In the genomic region with DNA sequence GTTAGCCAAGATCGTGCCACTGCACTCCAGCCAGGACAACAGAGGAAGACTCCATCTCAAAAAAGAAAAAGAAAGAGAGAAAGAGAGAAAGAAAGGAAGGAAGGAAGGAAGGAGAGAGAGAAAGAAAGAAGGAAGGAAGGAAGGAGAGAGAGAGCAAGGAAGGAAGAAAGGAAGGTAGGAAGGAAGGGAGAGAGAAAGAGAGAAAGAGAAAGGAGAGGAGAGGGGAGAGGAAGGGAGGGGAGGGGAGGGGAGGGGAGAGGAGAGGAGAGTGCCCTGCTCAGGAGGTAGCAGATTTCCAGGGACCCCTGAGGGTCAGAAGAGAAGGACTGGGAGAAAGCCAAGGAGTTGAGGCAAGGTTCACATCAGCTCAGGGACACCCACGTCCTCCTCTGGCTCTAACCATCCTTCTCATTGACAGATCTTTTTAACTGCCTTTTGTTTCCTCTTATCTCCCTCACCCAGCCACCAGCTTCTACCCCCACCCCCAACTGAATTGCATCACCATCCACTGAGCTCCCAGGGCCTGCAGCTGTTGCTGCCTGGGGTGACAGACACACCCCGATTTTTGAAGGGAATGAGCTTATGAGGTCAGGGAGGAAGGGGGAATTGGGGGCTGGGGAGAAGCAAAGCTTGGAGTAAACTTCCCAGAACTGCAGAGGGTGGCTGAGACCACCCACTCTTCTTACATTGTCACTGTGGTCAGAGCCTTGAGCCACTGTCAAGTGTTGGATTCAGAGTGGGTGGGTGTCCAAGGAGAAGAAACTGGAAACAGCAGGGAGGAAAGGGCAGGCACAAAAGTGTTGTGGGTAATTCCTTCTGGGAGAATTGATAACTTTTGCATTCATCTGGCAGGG, we compare ENCODE assay signal across 1 cellular context.
A peak's percentile ranks its signal among the peaks of the same experiment; 100 is the strongest.
TF ChIP-seq lines count a peak whose summit lies in the region.

No MANE protein-coding gene starts in this region.

TF ChIP-seq in HepG2, 621 proteins besides CTCF, POLR2A, EP300 and RAD21 (continued from another document and continues in another):
- TF ChIP-seq TGIF2 (CRISPR knock-in tag; IDR thresholded peaks at IDR 0.05) (0 out of 2 replicates have a peak, but pooled peaks have one; percentile 10), NCOA2 (CRISPR knock-in tag; IDR thresholded peaks at IDR 0.05) (peak; percentile 66), ISL2 (CRISPR knock-in tag; IDR thresholded peaks at IDR 0.05) (no peak; the same call in 1 of the 2 replicates), PITX1 (CRISPR knock-in tag; IDR thresholded peaks at IDR 0.05) (peak; percentile 45; the same call in 1 of the 2 replicates), NR2F6 (IDR thresholded peaks at IDR 0.05) (no peak), NR2F6 (CRISPR knock-in tag; IDR thresholded peaks at IDR 0.05) (0 out of 2 replicates have a peak, but pooled peaks have one; percentile 44), ZNF710 (CRISPR knock-in tag; IDR thresholded peaks at IDR 0.05; ENCODE audit: borderline replicate concordance) (peak; percentile 95), PAXIP1 (CRISPR knock-in tag; conservative IDR thresholded peaks at IDR 0.05) (peak; percentile 67; the same call in 1 of the 2 replicates), ZFP91 (CRISPR knock-in tag; IDR thresholded peaks at IDR 0.05; ENCODE audit: borderline replicate concordance) (peak; percentile 50; the same call in 1 of the 2 replicates), ATF7 (IDR thresholded peaks at IDR 0.05) (no peak), ATF7 (CRISPR knock-in tag; IDR thresholded peaks at IDR 0.05) (peak; percentile 61; the same call in 1 of the 2 replicates), ZSCAN25 (CRISPR knock-in tag; IDR thresholded peaks at IDR 0.05) (peak; percentile 94), ZNF816 (CRISPR knock-in tag; IDR thresholded peaks at IDR 0.05; ENCODE audit: borderline replicate concordance) (0 out of 2 replicates have a peak, but pooled peaks have one; percentile 27), PPARG (CRISPR knock-in tag; conservative IDR thresholded peaks at IDR 0.05) (0 out of 2 replicates have a peak, but pooled peaks have one; percentile 21), ZBTB43 (CRISPR knock-in tag; conservative IDR thresholded peaks at IDR 0.05) (no peak; the same call in 1 of the 2 replicates), RXRA (CRISPR knock-in tag; IDR thresholded peaks at IDR 0.05) (peak; percentile 42; the same call in 1 of the 2 replicates), GATA4 (IDR thresholded peaks at IDR 0.05; ENCODE audit: borderline replicate concordance, low read depth) (peak; percentile 68; the same call in 1 of the 2 replicates), ZNF746 (CRISPR knock-in tag; IDR thresholded peaks at IDR 0.05) (peak; percentile 79; the same call in 1 of the 2 replicates), SOX6 (IDR thresholded peaks at IDR 0.05) (no peak), SOX6 (CRISPR knock-in tag; IDR thresholded peaks at IDR 0.05) (peak; percentile 93), CBX5 (CRISPR knock-in tag; IDR thresholded peaks at IDR 0.05; ENCODE audit: borderline replicate concordance) (peak; percentile 51; the same call in 1 of the 2 replicates), HDAC1 (CRISPR knock-in tag; IDR thresholded peaks at IDR 0.05) (peak; percentile 52; the same call in 1 of the 2 replicates)
- TF ChIP-seq, protein P1, sequence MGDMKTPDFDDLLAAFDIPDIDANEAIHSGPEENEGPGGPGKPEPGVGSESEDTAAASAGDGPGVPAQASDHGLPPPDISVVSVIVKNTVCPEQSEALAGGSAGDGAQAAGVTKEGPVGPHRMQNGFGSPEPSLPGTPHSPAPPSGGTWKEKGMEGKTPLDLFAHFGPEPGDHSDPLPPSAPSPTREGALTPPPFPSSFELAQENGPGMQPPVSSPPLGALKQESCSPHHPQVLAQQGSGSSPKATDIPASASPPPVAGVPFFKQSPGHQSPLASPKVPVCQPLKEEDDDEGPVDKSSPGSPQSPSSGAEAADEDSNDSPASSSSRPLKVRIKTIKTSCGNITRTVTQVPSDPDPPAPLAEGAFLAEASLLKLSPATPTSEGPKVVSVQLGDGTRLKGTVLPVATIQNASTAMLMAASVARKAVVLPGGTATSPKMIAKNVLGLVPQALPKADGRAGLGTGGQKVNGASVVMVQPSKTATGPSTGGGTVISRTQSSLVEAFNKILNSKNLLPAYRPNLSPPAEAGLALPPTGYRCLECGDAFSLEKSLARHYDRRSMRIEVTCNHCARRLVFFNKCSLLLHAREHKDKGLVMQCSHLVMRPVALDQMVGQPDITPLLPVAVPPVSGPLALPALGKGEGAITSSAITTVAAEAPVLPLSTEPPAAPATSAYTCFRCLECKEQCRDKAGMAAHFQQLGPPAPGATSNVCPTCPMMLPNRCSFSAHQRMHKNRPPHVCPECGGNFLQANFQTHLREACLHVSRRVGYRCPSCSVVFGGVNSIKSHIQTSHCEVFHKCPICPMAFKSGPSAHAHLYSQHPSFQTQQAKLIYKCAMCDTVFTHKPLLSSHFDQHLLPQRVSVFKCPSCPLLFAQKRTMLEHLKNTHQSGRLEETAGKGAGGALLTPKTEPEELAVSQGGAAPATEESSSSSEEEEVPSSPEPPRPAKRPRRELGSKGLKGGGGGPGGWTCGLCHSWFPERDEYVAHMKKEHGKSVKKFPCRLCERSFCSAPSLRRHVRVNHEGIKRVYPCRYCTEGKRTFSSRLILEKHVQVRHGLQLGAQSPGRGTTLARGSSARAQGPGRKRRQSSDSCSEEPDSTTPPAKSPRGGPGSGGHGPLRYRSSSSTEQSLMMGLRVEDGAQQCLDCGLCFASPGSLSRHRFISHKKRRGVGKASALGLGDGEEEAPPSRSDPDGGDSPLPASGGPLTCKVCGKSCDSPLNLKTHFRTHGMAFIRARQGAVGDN (CRISPR knock-in tag; IDR thresholded peaks at IDR 0.05) = peak; percentile 76
- TF ChIP-seq, protein P2, sequence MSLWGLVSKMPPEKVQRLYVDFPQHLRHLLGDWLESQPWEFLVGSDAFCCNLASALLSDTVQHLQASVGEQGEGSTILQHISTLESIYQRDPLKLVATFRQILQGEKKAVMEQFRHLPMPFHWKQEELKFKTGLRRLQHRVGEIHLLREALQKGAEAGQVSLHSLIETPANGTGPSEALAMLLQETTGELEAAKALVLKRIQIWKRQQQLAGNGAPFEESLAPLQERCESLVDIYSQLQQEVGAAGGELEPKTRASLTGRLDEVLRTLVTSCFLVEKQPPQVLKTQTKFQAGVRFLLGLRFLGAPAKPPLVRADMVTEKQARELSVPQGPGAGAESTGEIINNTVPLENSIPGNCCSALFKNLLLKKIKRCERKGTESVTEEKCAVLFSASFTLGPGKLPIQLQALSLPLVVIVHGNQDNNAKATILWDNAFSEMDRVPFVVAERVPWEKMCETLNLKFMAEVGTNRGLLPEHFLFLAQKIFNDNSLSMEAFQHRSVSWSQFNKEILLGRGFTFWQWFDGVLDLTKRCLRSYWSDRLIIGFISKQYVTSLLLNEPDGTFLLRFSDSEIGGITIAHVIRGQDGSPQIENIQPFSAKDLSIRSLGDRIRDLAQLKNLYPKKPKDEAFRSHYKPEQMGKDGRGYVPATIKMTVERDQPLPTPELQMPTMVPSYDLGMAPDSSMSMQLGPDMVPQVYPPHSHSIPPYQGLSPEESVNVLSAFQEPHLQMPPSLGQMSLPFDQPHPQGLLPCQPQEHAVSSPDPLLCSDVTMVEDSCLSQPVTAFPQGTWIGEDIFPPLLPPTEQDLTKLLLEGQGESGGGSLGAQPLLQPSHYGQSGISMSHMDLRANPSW (CRISPR knock-in tag; IDR thresholded peaks at IDR 0.05; ENCODE audit: borderline replicate concordance) = no peak
- TF ChIP-seq, protein P3, sequence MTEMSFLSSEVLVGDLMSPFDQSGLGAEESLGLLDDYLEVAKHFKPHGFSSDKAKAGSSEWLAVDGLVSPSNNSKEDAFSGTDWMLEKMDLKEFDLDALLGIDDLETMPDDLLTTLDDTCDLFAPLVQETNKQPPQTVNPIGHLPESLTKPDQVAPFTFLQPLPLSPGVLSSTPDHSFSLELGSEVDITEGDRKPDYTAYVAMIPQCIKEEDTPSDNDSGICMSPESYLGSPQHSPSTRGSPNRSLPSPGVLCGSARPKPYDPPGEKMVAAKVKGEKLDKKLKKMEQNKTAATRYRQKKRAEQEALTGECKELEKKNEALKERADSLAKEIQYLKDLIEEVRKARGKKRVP (CRISPR knock-in tag; IDR thresholded peaks at IDR 0.05) = peak in 1 of 2 experiments; percentile 96; a peak in 2 of 4 replicates
- TF ChIP-seq, protein P4, sequence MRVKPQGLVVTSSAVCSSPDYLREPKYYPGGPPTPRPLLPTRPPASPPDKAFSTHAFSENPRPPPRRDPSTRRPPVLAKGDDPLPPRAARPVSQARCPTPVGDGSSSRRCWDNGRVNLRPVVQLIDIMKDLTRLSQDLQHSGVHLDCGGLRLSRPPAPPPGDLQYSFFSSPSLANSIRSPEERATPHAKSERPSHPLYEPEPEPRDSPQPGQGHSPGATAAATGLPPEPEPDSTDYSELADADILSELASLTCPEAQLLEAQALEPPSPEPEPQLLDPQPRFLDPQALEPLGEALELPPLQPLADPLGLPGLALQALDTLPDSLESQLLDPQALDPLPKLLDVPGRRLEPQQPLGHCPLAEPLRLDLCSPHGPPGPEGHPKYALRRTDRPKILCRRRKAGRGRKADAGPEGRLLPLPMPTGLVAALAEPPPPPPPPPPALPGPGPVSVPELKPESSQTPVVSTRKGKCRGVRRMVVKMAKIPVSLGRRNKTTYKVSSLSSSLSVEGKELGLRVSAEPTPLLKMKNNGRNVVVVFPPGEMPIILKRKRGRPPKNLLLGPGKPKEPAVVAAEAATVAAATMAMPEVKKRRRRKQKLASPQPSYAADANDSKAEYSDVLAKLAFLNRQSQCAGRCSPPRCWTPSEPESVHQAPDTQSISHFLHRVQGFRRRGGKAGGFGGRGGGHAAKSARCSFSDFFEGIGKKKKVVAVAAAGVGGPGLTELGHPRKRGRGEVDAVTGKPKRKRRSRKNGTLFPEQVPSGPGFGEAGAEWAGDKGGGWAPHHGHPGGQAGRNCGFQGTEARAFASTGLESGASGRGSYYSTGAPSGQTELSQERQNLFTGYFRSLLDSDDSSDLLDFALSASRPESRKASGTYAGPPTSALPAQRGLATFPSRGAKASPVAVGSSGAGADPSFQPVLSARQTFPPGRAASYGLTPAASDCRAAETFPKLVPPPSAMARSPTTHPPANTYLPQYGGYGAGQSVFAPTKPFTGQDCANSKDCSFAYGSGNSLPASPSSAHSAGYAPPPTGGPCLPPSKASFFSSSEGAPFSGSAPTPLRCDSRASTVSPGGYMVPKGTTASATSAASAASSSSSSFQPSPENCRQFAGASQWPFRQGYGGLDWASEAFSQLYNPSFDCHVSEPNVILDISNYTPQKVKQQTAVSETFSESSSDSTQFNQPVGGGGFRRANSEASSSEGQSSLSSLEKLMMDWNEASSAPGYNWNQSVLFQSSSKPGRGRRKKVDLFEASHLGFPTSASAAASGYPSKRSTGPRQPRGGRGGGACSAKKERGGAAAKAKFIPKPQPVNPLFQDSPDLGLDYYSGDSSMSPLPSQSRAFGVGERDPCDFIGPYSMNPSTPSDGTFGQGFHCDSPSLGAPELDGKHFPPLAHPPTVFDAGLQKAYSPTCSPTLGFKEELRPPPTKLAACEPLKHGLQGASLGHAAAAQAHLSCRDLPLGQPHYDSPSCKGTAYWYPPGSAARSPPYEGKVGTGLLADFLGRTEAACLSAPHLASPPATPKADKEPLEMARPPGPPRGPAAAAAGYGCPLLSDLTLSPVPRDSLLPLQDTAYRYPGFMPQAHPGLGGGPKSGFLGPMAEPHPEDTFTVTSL (CRISPR knock-in tag; IDR thresholded peaks at IDR 0.05; ENCODE audit: borderline replicate concordance) = 0 out of 2 replicates have a peak, but pooled peaks have one; percentile 23
